In the genomic region with DNA sequence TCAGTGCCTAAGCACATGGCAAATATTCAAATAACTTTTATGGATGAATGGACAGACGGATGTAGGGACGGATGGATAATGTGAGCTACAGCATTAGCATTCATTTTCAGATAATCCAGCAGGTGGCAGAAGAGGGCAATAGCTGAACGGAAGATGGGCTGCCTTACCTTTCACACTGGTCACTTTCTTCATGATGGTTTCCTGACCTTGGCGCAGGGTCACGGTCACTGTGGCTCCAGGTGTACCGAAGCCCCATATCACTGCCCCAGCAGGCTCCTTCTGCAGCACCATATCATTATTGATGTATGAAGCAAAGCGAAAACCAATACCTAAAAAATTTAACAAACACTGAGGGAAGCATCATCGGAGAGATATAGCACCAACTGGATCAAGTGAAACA, we compare ENCODE assay signal across 9 cellular contexts. TPM values are rescaled to one million over a fixed set of nuclear protein-coding genes. Genes with fewer than 3 reads are reported as not detected.
DNase-seq lines count a peak whose midpoint lies in the region; ATAC-seq, FAIRE-seq and TF ChIP-seq lines count a peak whose summit lies in the region.
"Had no signal": no experiment of that assay in that cellular context is flagged by ENCODE, and none has a peak within 500 bp of the region (broad histone marks: within the 10 kb centered on the region; RNA-seq: fewer than 3 reads in every experiment).

No MANE protein-coding gene starts in this region.

- no peaks in the 10 kb centered on the region for H3K36me3 ChIP-seq in MG63
- H3K36me3 ChIP-seq in breast epithelium = no peaks in the 10 kb centered on the region
- H3K36me3 ChIP-seq in lower lobe of right lung = peaks cover 26% of the 10 kb centered on the region

- intact Hi-C loops in breast epithelium (cut with DNase I; ENCODE audit: low total_unique reads) (no loop called here), lower lobe of right lung (cut with DNase I) (loop anchor here (10.0 kb wide), 1 partner anchor 96 kb away; the partner anchor contains the start of gene ESAM)

- ATAC-seq in GM19395 (IDR thresholded peaks at IDR 0.05; ENCODE audit: unreplicated experiment) (peak; percentile 32), lower lobe of right lung (peak; percentile 15 to 34), HG03521 (IDR thresholded peaks at IDR 0.05; ENCODE audit: unreplicated experiment) (no peak)

- FAIRE-seq in D721Med (lab: Jason Lieb, UNC) (no peak), urothelium cell line (lab: Jason Lieb, UNC) (no peak)

- no peaks in the 10 kb centered on the region for H3K27me3 ChIP-seq in MG63
- H3K27me3 ChIP-seq in breast epithelium = no peaks in the 10 kb centered on the region
- H3K27me3 ChIP-seq in lower lobe of right lung (ENCODE audit: low read depth) = no peaks in the 10 kb centered on the region

- DNase-seq in D721Med (ENCODE audit: insufficient read length, low spot score) (peak; percentile 51), MG63 (peak; percentile 6), SKM-1 (lab: John Stamatoyannopoulos, UW; ENCODE audit: unreplicated experiment) (peak; percentile 63), breast epithelium (ENCODE audit: low spot score in 2 of 2) (no peak), lower lobe of right lung (no peak), urothelium cell line (ENCODE audit: low spot score) (peak; percentile 39)

- H3K27ac ChIP-seq in breast epithelium = no peak overlapping the region
- H3K27ac ChIP-seq in lower lobe of right lung = no peak overlapping the region

- TF ChIP-seq POLR2A in breast epithelium (IDR thresholded peaks at IDR 0.05) = no peak

- no peak overlapping the region for H3K4me3 ChIP-seq in MG63
- no peak overlapping the region for H3K4me3 ChIP-seq in breast epithelium
- H3K4me3 ChIP-seq in lower lobe of right lung = no peak overlapping the region

- H3K9me3 ChIP-seq in MG63 (no peaks in the 10 kb centered on the region), breast epithelium (no peaks in the 10 kb centered on the region), lower lobe of right lung (no peaks in the 10 kb centered on the region)

- peak; percentile 87 for TF ChIP-seq CTCF in D721Med (IDR thresholded peaks at IDR 0.05; ENCODE audit: insufficient read depth, missing control alignments)
- TF ChIP-seq CTCF in breast epithelium (IDR thresholded peaks at IDR 0.05) = peak; percentile 66 to 80 (median 72)
- TF ChIP-seq CTCF in lower lobe of right lung (IDR thresholded peaks at IDR 0.05) = peak; percentile 81

- H3K4me1 ChIP-seq in breast epithelium (no peaks in the 10 kb centered on the region), lower lobe of right lung (peaks cover 8% of the 10 kb centered on the region)

RNA-seq across cellular contexts. Expression of gene SIAE, which starts 4.3 kb away (rescaled TPM):
- 2.8 and 4.6 TPM in 2 replicates for total RNA-seq in MG63 (2014; rRNA removed; shearing (Covaris generic); ENCODE audit: low replicate concordance)
- 10 to 100 TPM; 12.5 to 17.0 (median 14.9) TPM for total RNA-seq in breast epithelium
- total RNA-seq in lower lobe of right lung = 41.4 TPM

RNA-seq across cellular contexts. Expression of gene SPA17, which starts 4.5 kb away (rescaled TPM):
- total RNA-seq in MG63 (2014; rRNA removed; shearing (Covaris generic); ENCODE audit: low replicate concordance) = 19.0 and 32.4 TPM in 2 replicates
- total RNA-seq in breast epithelium (10 to 100 TPM in 1 of 3 donors, 1 to 10 TPM in 2; 2.9 to 15.2 (median 9.8) TPM), lower lobe of right lung (8.5 TPM)

RNA-seq across cellular contexts. Expression of gene TBRG1, which starts 46.5 kb away (rescaled TPM):
- 13.2 and 24.9 TPM in 2 replicates for total RNA-seq in MG63 (2014; rRNA removed; shearing (Covaris generic); ENCODE audit: low replicate concordance)
- total RNA-seq in breast epithelium (10 to 100 TPM; 34.7 to 49.0 (median 34.9) TPM), lower lobe of right lung (46.3 TPM)

RNA-seq across cellular contexts. Expression of gene PANX3, which starts 58.0 kb away (rescaled TPM):
- total RNA-seq in MG63 (2014; rRNA removed; shearing (Covaris generic); ENCODE audit: low replicate concordance) = not detected in 2 replicates
- total RNA-seq in breast epithelium (not detected), lower lobe of right lung (not detected)
- total RNA-seq: skeletal muscle tissue had no signal

Comparison
In these comparisons a context has a peak if more than half of its experiments do, and no peak if none do; other contexts are left out.
1. DNase-seq: peak in D721Med (single experiment), MG63 (single experiment), SKM-1 (single experiment) and urothelium cell line (single experiment); none in breast epithelium (0 of 2) and lower lobe of right lung (single experiment).
2. Peak in every context shown above with its lines, with median percentiles within 50 percentile points of each other: CTCF ChIP-seq.